In genomic region chr16:66904428-66904845, GRCh38 we compare ENCODE assay signal across 18 cellular contexts. TPM values are rescaled to one million over a fixed set of nuclear protein-coding genes. Genes with fewer than 3 reads are reported as not detected.
DNase-seq lines count a peak whose midpoint lies in the region; ATAC-seq and TF ChIP-seq lines count a peak whose summit lies in the region.
"Had no signal": no experiment of that assay in that cellular context is flagged by ENCODE, and none has a peak within 500 bp of the region (broad histone marks: within the 10 kb centered on the region; RNA-seq: fewer than 3 reads in every experiment).

No MANE protein-coding gene starts in this region.

- TF ChIP-seq RAD21 in IMR-90 (IDR thresholded peaks at IDR 0.05; ENCODE audit: low read length) = no peak

- H4K91ac ChIP-seq in IMR-90 (ENCODE audit: insufficient read depth, low read depth, low read length) = peak overlapping the region; percentile 89

- CTCF ChIA-PET in IMR-90 (lab: Yijun Ruan, JAX) = interaction anchor here (1.0 to 1.1 kb wide), 2 partner anchors 24 to 251 kb away, joined by 3 read pairs; no protein-coding TSS in a partner anchor

- dilution Hi-C loops in IMR-90 (cut with HindIII; ENCODE audit: low sequenced_read_pairs, unreplicated experiment) = no loop called here

- H3K27me3 Mint-ChIP-seq in nephron (ENCODE audit: low read depth) = peaks cover 8% of the 10 kb centered on the region
- H3K27me3 Mint-ChIP-seq: activated CD4-positive, alpha-beta memory T cell treated with anti-CD3 and anti-CD28 coated beads for 36 hours; activated naive CD8-positive, alpha-beta T cell treated with anti-CD3 and anti-CD28 coated beads for 36 hours; naive thymus-derived CD4-positive, alpha-beta T cell had no signal

- peak overlapping the region; percentile 87 for H3K14ac ChIP-seq in IMR-90 (replicated peaks; ENCODE audit: low read depth, low read length)

- POLR2A ChIA-PET in IMR-90 (lab: Charles Lee; ENCODE audit: unreplicated experiment) = interaction anchor here (0.5 kb wide), 1 partner anchor 15 kb away, joined by 4 read pairs; no protein-coding TSS in a partner anchor

- H3K9me3 ChIP-seq in IMR-90 (ENCODE audit: control insufficient read depth, insufficient read depth, low read length) = no peaks in the 10 kb centered on the region
- H3K9me3 ChIP-seq in fibroblast of lung (ENCODE audit: control insufficient read depth, insufficient read depth, low read depth, low read length) = no peaks in the 10 kb centered on the region
- H3K9me3 ChIP-seq in upper lobe of right lung = no peaks in the 10 kb centered on the region
- H3K9me3 ChIP-seq: breast epithelium had no signal

- no peaks in the 10 kb centered on the region for H4K20me1 ChIP-seq in IMR-90 (ENCODE audit: insufficient read depth, low read length)
- no peaks in the 10 kb centered on the region for H4K20me1 ChIP-seq in fibroblast of lung (ENCODE audit: control insufficient read depth, extremely low read depth, insufficient read depth, low read length)

- intact Hi-C loops in IMR-90 (cut with micrococcal nuclease) = no loop called here
- intact Hi-C loops in upper lobe of right lung (cut with DNase I) = no loop called here

- ATAC-seq in IMR-90 (ENCODE audit: low read depth) = no peak
- no peak for ATAC-seq in upper lobe of right lung
- ATAC-seq in GM19463 (IDR thresholded peaks at IDR 0.05; ENCODE audit: unreplicated experiment) = no peak
- ATAC-seq in HG02852 (IDR thresholded peaks at IDR 0.05; ENCODE audit: unreplicated experiment) = no peak
- ATAC-seq: left lobe of liver; naive thymus-derived CD4-positive, alpha-beta T cell; Panc1 had no signal

- H3K56ac ChIP-seq in IMR-90 (ENCODE audit: extremely low read depth, insufficient read depth, low read length) = no peak overlapping the region

- H2BK15ac ChIP-seq in IMR-90 (ENCODE audit: low read depth, low read length) = peak overlapping the region; percentile 43; the same call in 2 of the 3 replicates

- H2AK9ac ChIP-seq in IMR-90 (replicated peaks; ENCODE audit: low read depth, low read length, poor library complexity) = peak overlapping the region; percentile 38

- H3K4me3 ChIP-seq in IMR-90 (ENCODE audit: insufficient read depth, low read depth, low read length) = no peak overlapping the region
- no peak overlapping the region for H3K4me3 ChIP-seq in fibroblast of lung (replicated peaks in 1 of 4; ENCODE audit: control extremely low read depth in 1 of 4, insufficient read depth in 1 of 4, low read depth in 3 of 4, low read length in 4 of 4)
- no peak overlapping the region for H3K4me3 ChIP-seq in upper lobe of right lung
- H3K4me3 ChIP-seq: breast epithelium had no signal

- no peak for TF ChIP-seq CTCF in IMR-90 (conservative IDR thresholded peaks at IDR 0.05; ENCODE audit: low read depth, low read length)
- TF ChIP-seq CTCF in fibroblast of lung (conservative IDR thresholded peaks at IDR 0.05 in 1 of 2, IDR thresholded peaks at IDR 0.05 in 1 of 2; ENCODE audit: low read depth in 1 of 2, low read length in 2 of 2) = no peak
- no peak for TF ChIP-seq CTCF in nephron (IDR thresholded peaks at IDR 0.05; ENCODE audit: unreplicated experiment in 3 of 3)
- TF ChIP-seq CTCF in upper lobe of right lung (IDR thresholded peaks at IDR 0.05) = no peak

- no peaks in the 10 kb centered on the region for H3K27me3 ChIP-seq in IMR-90 (ENCODE audit: control insufficient read depth, insufficient read depth, low read length)
- H3K27me3 ChIP-seq in fibroblast of lung (ENCODE audit: control insufficient read depth, insufficient read depth, low read length) = no peaks in the 10 kb centered on the region
- H3K27me3 ChIP-seq in upper lobe of right lung = no peaks in the 10 kb centered on the region
- H3K27me3 ChIP-seq: breast epithelium had no signal

- no peaks in the 10 kb centered on the region for H3K36me3 Mint-ChIP-seq in nephron (ENCODE audit: low read depth)
- H3K36me3 Mint-ChIP-seq: activated CD4-positive, alpha-beta memory T cell treated with anti-CD3 and anti-CD28 coated beads for 36 hours; activated naive CD8-positive, alpha-beta T cell treated with anti-CD3 and anti-CD28 coated beads for 36 hours; naive thymus-derived CD4-positive, alpha-beta T cell had no signal

- H2AK5ac ChIP-seq in IMR-90 (ENCODE audit: low read depth, low read length) = peak overlapping the region; percentile 88

- H3K9me3 Mint-ChIP-seq in nephron = no peaks in the 10 kb centered on the region
- H3K9me3 Mint-ChIP-seq: activated CD4-positive, alpha-beta memory T cell treated with anti-CD3 and anti-CD28 coated beads for 36 hours; activated naive CD8-positive, alpha-beta T cell treated with anti-CD3 and anti-CD28 coated beads for 36 hours; naive thymus-derived CD4-positive, alpha-beta T cell had no signal

- H3K18ac ChIP-seq in IMR-90 (ENCODE audit: low read depth, low read length) = peak overlapping the region; percentile 85

- H2BK20ac ChIP-seq in IMR-90 (ENCODE audit: low read depth, low read length) = peak overlapping the region; percentile 95

- H3K79me2 ChIP-seq in fibroblast of lung (ENCODE audit: control insufficient read depth, insufficient read depth, low read length) = no peaks in the 10 kb centered on the region

- H3K4me3 Mint-ChIP-seq in nephron = no peak overlapping the region
- H3K4me3 Mint-ChIP-seq: activated CD4-positive, alpha-beta memory T cell treated with anti-CD3 and anti-CD28 coated beads for 36 hours; activated naive CD8-positive, alpha-beta T cell treated with anti-CD3 and anti-CD28 coated beads for 36 hours; naive thymus-derived CD4-positive, alpha-beta T cell had no signal

- H2AFZ ChIP-seq in IMR-90 (replicated peaks; ENCODE audit: low read length, poor library complexity) (peak overlapping the region; percentile 69), fibroblast of lung (ENCODE audit: low read length) (peak overlapping the region; percentile 45)

- H3K79me1 ChIP-seq in IMR-90 (ENCODE audit: low read depth in 1 of 2, low read length in 2 of 2) = peaks cover 0 to 10% of the 10 kb centered on the region in 2 experiments; a peak in 2 of 4 replicates

- H3K4me1 Mint-ChIP-seq in nephron = peaks cover 48% of the 10 kb centered on the region

- H3K4ac ChIP-seq in IMR-90 (ENCODE audit: low read depth, low read length) = peak overlapping the region; percentile 96

- no CpG with 5 or more reads among the region's 13 CpGs for WGBS in IMR-90 (ENCODE audit: extremely low coverage in 2 of 2, insufficient read length in 1 of 2), 2 experiments

- no peak for TF ChIP-seq POLR2A in IMR-90 (IDR thresholded peaks at IDR 0.05; ENCODE audit: low read depth, low read length)

- H3K4me1 ChIP-seq in IMR-90 (ENCODE audit: control insufficient read depth, insufficient read depth, low read length) (peaks cover 40% of the 10 kb centered on the region), fibroblast of lung (ENCODE audit: control insufficient read depth, extremely low read depth, insufficient read depth, low read length) (peaks cover 41% of the 10 kb centered on the region), upper lobe of right lung (peaks cover 27% of the 10 kb centered on the region)
- H3K4me1 ChIP-seq: breast epithelium had no signal

- no TSS peak for BruUV-seq in IMR-90 (replicated peaks; lab: Mats Ljungman, UMichigan)

- H3K36me3 ChIP-seq in IMR-90 (ENCODE audit: control insufficient read depth, insufficient read depth, low read length) (no peaks in the 10 kb centered on the region), fibroblast of lung (ENCODE audit: control insufficient read depth, insufficient read depth, low read length) (no peaks in the 10 kb centered on the region), upper lobe of right lung (no peaks in the 10 kb centered on the region)
- H3K36me3 ChIP-seq: breast epithelium had no signal

- in situ Hi-C loops in IMR-90 (cut with MboI; ENCODE audit: low sequenced_read_pairs) = no loop called here

- H3K27ac ChIP-seq in IMR-90 (ENCODE audit: insufficient read depth, low read length) = peak overlapping the region; percentile 61; the same call in 1 of the 2 replicates
- peak overlapping the region; percentile 56 for H3K27ac ChIP-seq in fibroblast of lung (ENCODE audit: insufficient read depth, low read length)
- peak overlapping the region; percentile 61 for H3K27ac ChIP-seq in upper lobe of right lung

- H2BK120ac ChIP-seq in IMR-90 (ENCODE audit: low read depth, low read length) = peak overlapping the region; percentile 98

- H3K23ac ChIP-seq in IMR-90 (ENCODE audit: low read depth, low read length) = peak overlapping the region; percentile 98

- peak overlapping the region in 2 of 3 experiments; percentile 59 to 91 for H3K27ac Mint-ChIP-seq in nephron
- H3K27ac Mint-ChIP-seq: activated CD4-positive, alpha-beta memory T cell treated with anti-CD3 and anti-CD28 coated beads for 36 hours; activated naive CD8-positive, alpha-beta T cell treated with anti-CD3 and anti-CD28 coated beads for 36 hours; naive thymus-derived CD4-positive, alpha-beta T cell had no signal

- DNase-seq in IMR-90 = no peak
- DNase-seq in fibroblast of lung (ENCODE audit: low read depth in 2 of 2) = no peak
- no peak for DNase-seq in upper lobe of right lung
- DNase-seq in effector CD8-positive, alpha-beta T cell (lab: John Stamatoyannopoulos, UW) = no peak
- DNase-seq: activated CD4-positive, alpha-beta memory T cell treated with anti-CD3 and anti-CD28 coated beads for 36 hours; activated naive CD8-positive, alpha-beta T cell treated with anti-CD3 and anti-CD28 coated beads for 36 hours; activated T-cell treated with anti-CD3 and anti-CD28 coated beads, Interleukin-2, amount 50 U/mL, for 48 hours; DMS 273 treated with DMSO at 0.1 percent for 48 hours; effector memory CD4-positive, alpha-beta T cell; naive thymus-derived CD4-positive, alpha-beta T cell had no signal

- H3K9ac ChIP-seq in IMR-90 (ENCODE audit: low read depth, low read length) (0 out of 2 replicates have a peak overlapping the region, but pooled peaks have one; percentile 9), fibroblast of lung (ENCODE audit: insufficient read depth, low read length) (no peak overlapping the region)

- H3K9me1 ChIP-seq in IMR-90 (ENCODE audit: insufficient read depth, low read length) = peaks cover 44% of the 10 kb centered on the region

- peak overlapping the region; percentile 52 to 97; a peak in 3 of 4 replicates for H4K8ac ChIP-seq in IMR-90 (ENCODE audit: low read depth in 2 of 2, low read length in 2 of 2)

- peak overlapping the region; percentile 65 for H4K5ac ChIP-seq in IMR-90 (ENCODE audit: low read depth, low read length)

- H3K4me2 ChIP-seq in IMR-90 (ENCODE audit: low read depth, low read length) = peak overlapping the region; percentile 23
- H3K4me2 ChIP-seq in fibroblast of lung (ENCODE audit: extremely low read depth, insufficient read depth, low read length) = no peak overlapping the region

- peak overlapping the region; percentile 61 for H2BK5ac ChIP-seq in IMR-90 (ENCODE audit: low read depth, low read length, poor library complexity, severe bottlenecking)

RNA-seq across cellular contexts. Expression of gene CDH16, which starts 14.2 kb away (rescaled TPM):
- total RNA-seq in IMR-90 (2012; rRNA removed) = not detected in 2 replicates
- not detected in 2 replicates for polyA plus RNA-seq in IMR-90 (2012; rRNA removed)
- not detected in 2 replicates for polyA plus RNA-seq in IMR-90 (2012; cell fraction: cytosol; rRNA removed)
- not detected in 2 replicates for polyA plus RNA-seq in IMR-90 (2012; cell fraction: nucleus; rRNA removed; ENCODE audit: low replicate concordance)
- total RNA-seq in fibroblast of lung = not detected in 2 replicates
- not detected in 2 replicates for polyA plus RNA-seq in fibroblast of lung
- not detected in 2 replicates for polyA plus RNA-seq in fibroblast of lung (2012)
- polyA minus RNA-seq in fibroblast of lung (ENCODE audit: low replicate concordance) = not detected in 2 replicates
- total RNA-seq in upper lobe of right lung = not detected
- total RNA-seq: activated CD4-positive, alpha-beta memory T cell treated with anti-CD3 and anti-CD28 coated beads for 36 hours; activated naive CD8-positive, alpha-beta T cell treated with anti-CD3 and anti-CD28 coated beads for 36 hours; breast epithelium; left lobe of liver; naive thymus-derived CD4-positive, alpha-beta T cell; pulmonary artery endothelial cell had no signal
- polyA plus RNA-seq: BJ; naive thymus-derived CD4-positive, alpha-beta T cell had no signal

RNA-seq across cellular contexts. Expression of gene RRAD, which starts 20.9 kb away (rescaled TPM):
- total RNA-seq in IMR-90 (2012; rRNA removed) (1.3 and 1.4 TPM in 2 replicates), fibroblast of lung (41.1 and 83.7 TPM in 2 replicates), upper lobe of right lung (11.1 TPM)
- polyA plus RNA-seq in IMR-90 (2012; rRNA removed) (2.1 and 2.9 TPM in 2 replicates), fibroblast of lung (7.8 and 11.6 TPM in 2 replicates)
- 1.3 and 11.2 TPM in 2 replicates for polyA plus RNA-seq in IMR-90 (2012; cell fraction: cytosol; rRNA removed)
- 25.0 and 37.4 TPM in 2 replicates for polyA plus RNA-seq in IMR-90 (2012; cell fraction: nucleus; rRNA removed; ENCODE audit: low replicate concordance)
- 16.7 and 19.7 TPM in 2 replicates for polyA plus RNA-seq in fibroblast of lung (2012)
- 3.4 and 4.5 TPM in 2 replicates for polyA minus RNA-seq in fibroblast of lung (ENCODE audit: low replicate concordance)
- polyA plus RNA-seq: naive thymus-derived CD4-positive, alpha-beta T cell had no signal

RNA-seq across cellular contexts. Expression of gene PDP2, which starts 24.1 kb away (rescaled TPM):
- total RNA-seq in IMR-90 (2012; rRNA removed) = 12.5 and 16.8 TPM in 2 replicates
- polyA plus RNA-seq in IMR-90 (2012; rRNA removed) = 5.3 and 5.7 TPM in 2 replicates
- polyA plus RNA-seq in IMR-90 (2012; cell fraction: cytosol; rRNA removed) = 2.9 and 5.3 TPM in 2 replicates
- polyA plus RNA-seq in IMR-90 (2012; cell fraction: nucleus; rRNA removed; ENCODE audit: low replicate concordance) = 4.6 and 5.2 TPM in 2 replicates
- 7.7 and 11.6 TPM in 2 replicates for total RNA-seq in fibroblast of lung
- polyA plus RNA-seq in fibroblast of lung = 10.6 and 10.9 TPM in 2 replicates
- 5.7 and 6.2 TPM in 2 replicates for polyA plus RNA-seq in fibroblast of lung (2012)
- 30.1 and 31.2 TPM in 2 replicates for polyA minus RNA-seq in fibroblast of lung (ENCODE audit: low replicate concordance)
- total RNA-seq in upper lobe of right lung = 22.4 TPM

RNA-seq across cellular contexts. Expression of gene CIAO2B, which starts 29.8 kb away (rescaled TPM):
- total RNA-seq in IMR-90 (2012; rRNA removed) (148 and 168 TPM in 2 replicates), fibroblast of lung (188 and 217 TPM in 2 replicates), upper lobe of right lung (69.4 TPM)
- polyA plus RNA-seq in IMR-90 (2012; rRNA removed) (234 and 283 TPM in 2 replicates), fibroblast of lung (115 and 138 TPM in 2 replicates)
- 232 and 454 TPM in 2 replicates for polyA plus RNA-seq in IMR-90 (2012; cell fraction: cytosol; rRNA removed)
- polyA plus RNA-seq in IMR-90 (2012; cell fraction: nucleus; rRNA removed; ENCODE audit: low replicate concordance) = 113 and 168 TPM in 2 replicates
- 176 and 223 TPM in 2 replicates for polyA plus RNA-seq in fibroblast of lung (2012)
- 179 and 191 TPM in 2 replicates for polyA minus RNA-seq in fibroblast of lung (ENCODE audit: low replicate concordance)

RNA-seq across cellular contexts. Expression of gene CES2, which starts 30.9 kb away (rescaled TPM):
- total RNA-seq in IMR-90 (2012; rRNA removed) = 11.9 and 15.1 TPM in 2 replicates
- 23.2 and 24.2 TPM in 2 replicates for polyA plus RNA-seq in IMR-90 (2012; rRNA removed)
- 15.5 and 21.1 TPM in 2 replicates for polyA plus RNA-seq in IMR-90 (2012; cell fraction: cytosol; rRNA removed)
- polyA plus RNA-seq in IMR-90 (2012; cell fraction: nucleus; rRNA removed; ENCODE audit: low replicate concordance) = 45.3 and 69.6 TPM in 2 replicates
- total RNA-seq in fibroblast of lung = 38.0 and 47.6 TPM in 2 replicates
- 22.9 and 26.9 TPM in 2 replicates for polyA plus RNA-seq in fibroblast of lung
- polyA plus RNA-seq in fibroblast of lung (2012) = 24.6 and 28.6 TPM in 2 replicates
- 34.6 and 51.2 TPM in 2 replicates for polyA minus RNA-seq in fibroblast of lung (ENCODE audit: low replicate concordance)
- 35.8 TPM for total RNA-seq in upper lobe of right lung
